Comparison of ENCODE assay signal across 20 cellular contexts in the genomic region with DNA sequence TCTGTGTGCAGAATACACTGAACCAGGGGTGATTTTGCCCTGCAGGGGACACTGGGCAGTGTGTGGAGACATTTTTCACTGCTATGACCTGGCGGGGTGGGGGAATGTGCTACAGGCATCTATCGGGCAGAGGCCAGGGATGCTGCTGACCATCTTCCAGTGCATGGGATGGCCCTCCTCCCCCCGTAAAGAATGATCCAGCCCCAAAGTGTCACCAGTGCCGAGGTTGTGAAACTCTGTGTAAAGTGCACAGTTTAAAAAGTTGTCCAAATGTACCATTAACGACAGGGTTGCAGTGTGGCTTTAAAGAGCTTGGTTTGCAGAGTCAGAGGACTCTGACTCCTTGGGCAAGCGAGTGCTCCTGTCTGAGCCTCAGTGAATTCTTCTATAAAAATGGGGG.
DNase-seq lines count a peak whose midpoint lies in the region; ATAC-seq, FAIRE-seq and TF ChIP-seq lines count a peak whose summit lies in the region.
"Had no signal": no experiment of that assay in that cellular context is flagged by ENCODE, and none has a peak within 500 bp of the region (broad histone marks: within the 10 kb centered on the region; RNA-seq: fewer than 3 reads in every experiment).

No MANE protein-coding gene starts in this region.

- peak overlapping the region; percentile 71 for H3K4me2 ChIP-seq in HepG2 (ENCODE audit: low read depth, low read length)
- no peak overlapping the region for H3K4me2 ChIP-seq in neuronal stem cell (ENCODE audit: insufficient read depth, low read length, poor library complexity, severe bottlenecking)

- H3K27me3 ChIP-seq in adipocyte (replicated peaks; ENCODE audit: control insufficient read depth, insufficient read depth, low read length) (peaks cover 38% of the 10 kb centered on the region), HepG2 (ENCODE audit: control insufficient read depth in 1 of 2, insufficient read depth in 2 of 2, low read length in 2 of 2) (no peaks in the 10 kb centered on the region), neuronal stem cell (ENCODE audit: control insufficient read depth in 3 of 3, insufficient read depth in 3 of 3, low read depth in 1 of 3, low read length in 3 of 3) (no peaks in the 10 kb centered on the region)
- no peaks in the 10 kb centered on the region for H3K27me3 ChIP-seq in CD4-positive, alpha-beta memory T cell (ENCODE audit: insufficient read depth, low read length)
- H3K27me3 ChIP-seq: BE2C had no signal

- in situ Hi-C loops in HepG2 (cut with HindIII; ENCODE audit: extremely low pct_ligation_motif_present, low pct_unique_long_range_greater_than_20kb) = loop anchor here (5.0 kb wide), 1 partner anchor 36 kb away; no protein-coding TSS in a partner anchor

- H3K14ac ChIP-seq in neuronal stem cell (ENCODE audit: low read length) = no peak overlapping the region

- H3K79me2 ChIP-seq in HepG2 (ENCODE audit: insufficient read depth, low read length) = no peaks in the 10 kb centered on the region

- no peaks in the 10 kb centered on the region for H3K36me3 Mint-ChIP-seq in CD4-positive, alpha-beta memory T cell
- H3K36me3 Mint-ChIP-seq in endothelial cell (ENCODE audit: low read depth, unreplicated experiment) = peaks cover 4% of the 10 kb centered on the region
- H3K36me3 Mint-ChIP-seq: CD4-positive, CD25-positive, alpha-beta regulatory T cell had no signal

- H2BK120ac ChIP-seq in neuronal stem cell (ENCODE audit: low read depth, low read length) = no peak overlapping the region

- H3K27ac ChIP-seq in HepG2 (ENCODE audit: extremely low read length, insufficient read depth, low read length) = no peak overlapping the region
- H3K27ac ChIP-seq in neuronal stem cell (replicated peaks; ENCODE audit: low read length) = no peak overlapping the region
- no peak overlapping the region for H3K27ac ChIP-seq in CD4-positive, alpha-beta memory T cell (ENCODE audit: low read depth, low read length)
- H3K27ac ChIP-seq: GM23248, HL-60 had no signal

- no TSS peak for BruUV-seq in HepG2 (replicated peaks; lab: Mats Ljungman, UMichigan)

- no peak for DNase-seq in adipocyte (ENCODE audit: low read depth)
- DNase-seq in HepG2 (ENCODE audit: low spot score) = peak; percentile 44
- no peak for DNase-seq in neuronal stem cell (ENCODE audit: low spot score)
- no peak for DNase-seq in CD4-positive, alpha-beta memory T cell
- DNase-seq in endothelial cell (ENCODE audit: low spot score) = no peak
- DNase-seq in NCI-H226 = no peak
- DNase-seq: C1 segment of cervical spinal cord, DMS79, GDM1, HCEC 1CT had no signal

- TF ChIP-seq RAD21 in HepG2 (CRISPR knock-in tag; IDR thresholded peaks at IDR 0.05) = no peak

- H2AK5ac ChIP-seq in neuronal stem cell (ENCODE audit: low read depth, low read length) = peak overlapping the region; percentile 6

- H2AFZ ChIP-seq in HepG2 (ENCODE audit: low read length) = no peak overlapping the region
- no peak overlapping the region for H2AFZ ChIP-seq in neuronal stem cell (ENCODE audit: low read length)
- H2AFZ ChIP-seq: GM23248 had no signal

- peaks cover 21 to 24% of the 10 kb centered on the region in 2 donors for H3K27me3 Mint-ChIP-seq in CD4-positive, alpha-beta memory T cell
- peaks cover 11% of the 10 kb centered on the region for H3K27me3 Mint-ChIP-seq in endothelial cell (ENCODE audit: unreplicated experiment)

- CTCF ChIA-PET in HepG2 (lab: Yijun Ruan, JAX; ENCODE audit: low intra/inter-chr PET ratio, low total read pairs) = interaction anchor here (4.4 kb wide), 1 partner anchor 35 kb away, joined by 19 read pairs; no protein-coding TSS in a partner anchor
- CTCF ChIA-PET in CD4-positive, alpha-beta memory T cell (lab: Charles Lee; ENCODE audit: partially characterized antibody) = interaction anchor here (0.7 kb wide), 1 partner anchor 12 kb away, joined by 3 read pairs; no protein-coding TSS in a partner anchor

- no peak overlapping the region for H3K4me3 Mint-ChIP-seq in CD4-positive, alpha-beta memory T cell
- no peak overlapping the region for H3K4me3 Mint-ChIP-seq in endothelial cell (ENCODE audit: unreplicated experiment)
- H3K4me3 Mint-ChIP-seq: CD4-positive, CD25-positive, alpha-beta regulatory T cell had no signal

- no peak overlapping the region for H4K8ac ChIP-seq in neuronal stem cell (ENCODE audit: low read depth, low read length)

- peaks cover 25% of the 10 kb centered on the region for H3K4me1 ChIP-seq in adipocyte (ENCODE audit: control insufficient read depth, insufficient read depth, low read length)
- H3K4me1 ChIP-seq in HepG2 (ENCODE audit: insufficient read depth, low read length) = peaks cover 64% of the 10 kb centered on the region
- peaks cover 1 to 9% of the 10 kb centered on the region in 2 donors for H3K4me1 ChIP-seq in neuronal stem cell (ENCODE audit: control insufficient read depth in 2 of 2, insufficient read depth in 1 of 2, low read depth in 1 of 2, low read length in 2 of 2)
- no peaks in the 10 kb centered on the region for H3K4me1 ChIP-seq in CD4-positive, alpha-beta memory T cell (ENCODE audit: insufficient read depth, low read length)
- H3K4me1 ChIP-seq: Caco-2 had no signal

- TF ChIP-seq EP300 in HepG2 (IDR thresholded peaks at IDR 0.05; ENCODE audit: low read depth in 2 of 2, low read length in 2 of 2) = peak in 1 of 2 experiments; percentile 60; a peak in 1 of 4 replicates
- no peak for TF ChIP-seq EP300 in HepG2 (CRISPR knock-in tag; IDR thresholded peaks at IDR 0.05; ENCODE audit: borderline replicate concordance)

- H3K36me3 ChIP-seq in adipocyte (ENCODE audit: control insufficient read depth, insufficient read depth, low read length, severe bottlenecking) (no peaks in the 10 kb centered on the region), HepG2 (replicated peaks in 1 of 2; ENCODE audit: control insufficient read depth in 1 of 2, insufficient read depth in 2 of 2, low read length in 2 of 2) (no peaks in the 10 kb centered on the region), neuronal stem cell (replicated peaks in 1 of 2; ENCODE audit: control insufficient read depth in 2 of 2, insufficient read depth in 2 of 2, low read length in 2 of 2) (no peaks in the 10 kb centered on the region)
- H3K36me3 ChIP-seq in CD4-positive, alpha-beta memory T cell (ENCODE audit: insufficient read depth, low read length) = no peaks in the 10 kb centered on the region

- H3K9me3 ChIP-seq in adipocyte (ENCODE audit: control insufficient read depth, low read length) = no peaks in the 10 kb centered on the region
- H3K9me3 ChIP-seq in HepG2 (ENCODE audit: low read length) = no peaks in the 10 kb centered on the region
- no peaks in the 10 kb centered on the region for H3K9me3 ChIP-seq in neuronal stem cell (replicated peaks in 1 of 2; ENCODE audit: control insufficient read depth in 2 of 2, insufficient read depth in 1 of 2, low read depth in 1 of 2, low read length in 2 of 2)
- no peaks in the 10 kb centered on the region for H3K9me3 ChIP-seq in CD4-positive, alpha-beta memory T cell (ENCODE audit: control insufficient read depth in 1 of 2, low read length in 2 of 2)
- H3K9me3 ChIP-seq: BE2C, Caco-2 had no signal

- intact Hi-C loops in HepG2 (cut with micrococcal nuclease; ENCODE audit: unreplicated experiment) = no loop called here
- intact Hi-C loops in CD4-positive, alpha-beta memory T cell (cut with micrococcal nuclease) = no loop called here

- H3K9me3 Mint-ChIP-seq in CD4-positive, alpha-beta memory T cell = no peaks in the 10 kb centered on the region
- H3K9me3 Mint-ChIP-seq in endothelial cell (ENCODE audit: unreplicated experiment) = no peaks in the 10 kb centered on the region

- no peak; the same call in 1 of the 2 replicates for TF ChIP-seq CTCF in HepG2 (CRISPR knock-in tag; IDR thresholded peaks at IDR 0.05)
- no peak for TF ChIP-seq CTCF in endothelial cell (IDR thresholded peaks at IDR 0.05; ENCODE audit: unreplicated experiment)

- no peak overlapping the region for H2BK12ac ChIP-seq in neuronal stem cell (ENCODE audit: low read length)

- ATAC-seq in HepG2 (peak; percentile 49), HG03460 (IDR thresholded peaks at IDR 0.05; ENCODE audit: unreplicated experiment) (no peak)

- peak; percentile 61 for FAIRE-seq in HepG2 (lab: Jason Lieb, UNC)
- FAIRE-seq: A204.1, D721Med, GM18507, H54 had no signal

- H3K4me3 ChIP-seq in adipocyte (ENCODE audit: low read length) = no peak overlapping the region
- H3K4me3 ChIP-seq in HepG2 (replicated peaks in 1 of 3; ENCODE audit: insufficient read depth in 1 of 3, low read depth in 2 of 3, low read length in 3 of 3) = 0 out of 6 replicates have a peak overlapping the region, but pooled peaks of 1 of the 3 experiments have one; percentile 6
- no peak overlapping the region for H3K4me3 ChIP-seq in neuronal stem cell (ENCODE audit: low read length in 2 of 2)
- no peak overlapping the region for H3K4me3 ChIP-seq in CD4-positive, alpha-beta memory T cell (ENCODE audit: low read length in 2 of 2)
- H3K4me3 ChIP-seq: GM23248 had no signal

- no peaks in the 10 kb centered on the region for H4K20me1 ChIP-seq in HepG2 (ENCODE audit: insufficient read depth, low read length)

- H4K91ac ChIP-seq in neuronal stem cell (ENCODE audit: low read depth, low read length, poor library complexity) = no peak overlapping the region

- H2BK15ac ChIP-seq in neuronal stem cell (ENCODE audit: low read length) = no peak overlapping the region

- no peak overlapping the region for H3K23ac ChIP-seq in neuronal stem cell (ENCODE audit: low read depth, low read length, poor library complexity)

- no peak overlapping the region for H3K27ac Mint-ChIP-seq in CD4-positive, alpha-beta memory T cell
- H3K27ac Mint-ChIP-seq in endothelial cell (ENCODE audit: unreplicated experiment) = no peak overlapping the region
- H3K27ac Mint-ChIP-seq: CD4-positive, CD25-positive, alpha-beta regulatory T cell had no signal

- POLR2A ChIA-PET in HepG2 (lab: Yijun Ruan, JAX) = interaction anchor here (0.7 kb wide), 1 partner anchor 12 kb away, joined by 4 read pairs; no protein-coding TSS in a partner anchor
- POLR2A ChIA-PET in CD4-positive, alpha-beta memory T cell (lab: Charles Lee; ENCODE audit: partially characterized antibody) = no interaction called here

- no peak for TF ChIP-seq POLR2A in HepG2 (IDR thresholded peaks at IDR 0.05; ENCODE audit: insufficient read depth in 1 of 2, low read depth in 2 of 2, low read length in 2 of 2)

- no peaks in the 10 kb centered on the region for H3K4me1 Mint-ChIP-seq in CD4-positive, alpha-beta memory T cell
- H3K4me1 Mint-ChIP-seq in endothelial cell (ENCODE audit: unreplicated experiment) = peaks cover 14% of the 10 kb centered on the region
- H3K4me1 Mint-ChIP-seq: CD4-positive, CD25-positive, alpha-beta regulatory T cell had no signal

- WGBS in HepG2 (ENCODE audit: low lambda C conversion rate) = 12% methylated on average over 6 of the region's 6 CpGs
- WGBS in neuronal stem cell (ENCODE audit: extremely low coverage in 2 of 2, insufficient read length in 2 of 2, insufficient replicate concordance in 1 of 2), 2 donors = no CpG with 5 or more reads among the region's 6 CpGs

- H3K18ac ChIP-seq in neuronal stem cell (ENCODE audit: low read length) = peak overlapping the region; percentile 30

- H3K79me1 ChIP-seq in neuronal stem cell (ENCODE audit: low read depth, low read length) = no peaks in the 10 kb centered on the region

- H3K4ac ChIP-seq in neuronal stem cell (ENCODE audit: low read length) = no peak overlapping the region

- no peak overlapping the region for H2BK5ac ChIP-seq in neuronal stem cell (ENCODE audit: low read length)

- H3K9ac ChIP-seq in adipocyte (ENCODE audit: low read length) (peak overlapping the region; percentile 63), HepG2 (ENCODE audit: insufficient read depth, low read depth, low read length) (no peak overlapping the region), neuronal stem cell (ENCODE audit: low read depth, low read length, poor library complexity) (no peak overlapping the region)
- H3K9ac ChIP-seq: GM23248 had no signal
